ENCODE assay signal across 8 cellular contexts in genomic region chr20:10673831-10674683, GRCh38. TPM values are rescaled to one million over a fixed set of nuclear protein-coding genes. Genes with fewer than 3 reads are reported as not detected.
DNase-seq lines count a peak whose midpoint lies in the region; FAIRE-seq and TF ChIP-seq lines count a peak whose summit lies in the region.

JAG1 (minus strand) TSS chr20:10673999; CDS start chr20:10673530, 469 bp downstream.

- H3K27ac ChIP-seq in Peyer's patch (peak within 1 kb of the TSS; percentile 72 to 100 (median 96)), neuronal stem cell (replicated peaks; ENCODE audit: low read length) (peak within 1 kb of the TSS; percentile 88)

- H3K9ac ChIP-seq in neuronal stem cell (ENCODE audit: low read depth, low read length, poor library complexity), result peak within 1 kb of the TSS; percentile 99

- CTCF ChIA-PET in GM10248 (lab: Yijun Ruan, JAX), result interaction anchor here (0.7 to 9.0 kb wide), 16 partner anchors 9 to 696 kb away, joined by 3 to 73 read pairs (median 4); no protein-coding TSS in a partner anchor

- peak within 1 kb of the TSS; percentile 98 for H2AFZ ChIP-seq in neuronal stem cell (ENCODE audit: low read length)

- H2BK12ac ChIP-seq in neuronal stem cell (ENCODE audit: low read length), result peak within 1 kb of the TSS; percentile 64

- H3K36me3 ChIP-seq in Peyer's patch (no peaks in the 10 kb centered on the region), neuronal stem cell (replicated peaks in 1 of 2; ENCODE audit: control insufficient read depth in 2 of 2, insufficient read depth in 2 of 2, low read length in 2 of 2) (peaks cover 2 to 22% of the 10 kb centered on the region in 2 donors)

- peak within 1 kb of the TSS; percentile 99 for H3K14ac ChIP-seq in neuronal stem cell (ENCODE audit: low read length)

- peak within 1 kb of the TSS; percentile 88 for H2BK15ac ChIP-seq in neuronal stem cell (ENCODE audit: low read length)

- DNase-seq in GM10248 (ENCODE audit: extremely low spot score) (peak; percentile 93), H54 (ENCODE audit: insufficient read length, low spot score) (peak; percentile 94), Kasumi-1 (lab: John Stamatoyannopoulos, UW) (peak; percentile 67 to 81), Peyer's patch (peak; percentile 54 to 96 (median 95)), globus pallidus (ENCODE audit: low spot score) (peak; percentile 94), neuronal stem cell (ENCODE audit: low spot score) (peak; percentile 96), ureter (ENCODE audit: low spot score) (peak; percentile 97)

- TF ChIP-seq CTCF in GM10248 (IDR thresholded peaks at IDR 0.05; ENCODE audit: control extremely low read depth, extremely low read depth, low read depth, missing control alignments), result no peak
- TF ChIP-seq CTCF in Peyer's patch (IDR thresholded peaks at IDR 0.05), result no peak

- no peak within 1 kb of the TSS for H4K91ac ChIP-seq in neuronal stem cell (ENCODE audit: low read depth, low read length, poor library complexity)

- no peaks in the 10 kb centered on the region for H3K36me3 Mint-ChIP-seq in activated naive CD8-positive, alpha-beta T cell

- peak within 1 kb of the TSS; percentile 99 for H2BK5ac ChIP-seq in neuronal stem cell (ENCODE audit: low read length)

- peak within 1 kb of the TSS; percentile 52 to 93 (median 73) for H3K4me3 ChIP-seq in Peyer's patch
- peak within 1 kb of the TSS; percentile 83 to 99 for H3K4me3 ChIP-seq in neuronal stem cell (ENCODE audit: low read length in 2 of 2)

- TF ChIP-seq POLR2A in H54 (IDR thresholded peaks at IDR 0.05; ENCODE audit: low read depth, low read length) (peak; percentile 95), Peyer's patch (IDR thresholded peaks at IDR 0.05) (peak; percentile 85 to 95)

- no CpG with 5 or more reads among the region's 84 CpGs for WGBS in neuronal stem cell (ENCODE audit: extremely low coverage in 2 of 2, insufficient read length in 2 of 2, insufficient replicate concordance in 1 of 2), 2 donors

- H3K9me3 ChIP-seq in Peyer's patch, result no peaks in the 10 kb centered on the region
- H3K9me3 ChIP-seq in neuronal stem cell (replicated peaks in 1 of 2; ENCODE audit: control insufficient read depth in 2 of 2, insufficient read depth in 1 of 2, low read depth in 1 of 2, low read length in 2 of 2), result no peaks in the 10 kb centered on the region

- H3K4me1 ChIP-seq in Peyer's patch, result peaks cover 0 to 25% (median 3%) of the 10 kb centered on the region in 4 donors
- H3K4me1 ChIP-seq in neuronal stem cell (ENCODE audit: control insufficient read depth in 2 of 2, insufficient read depth in 1 of 2, low read depth in 1 of 2, low read length in 2 of 2), result peaks cover 16 to 26% of the 10 kb centered on the region in 2 donors

- no peak within 1 kb of the TSS for H3K27ac Mint-ChIP-seq in activated naive CD8-positive, alpha-beta T cell

- peaks cover 17% of the 10 kb centered on the region for H3K4me1 Mint-ChIP-seq in activated naive CD8-positive, alpha-beta T cell (ENCODE audit: low read depth)

- H3K4me3 Mint-ChIP-seq in activated naive CD8-positive, alpha-beta T cell, result peak within 1 kb of the TSS; percentile 83

- H3K9me3 Mint-ChIP-seq in activated naive CD8-positive, alpha-beta T cell (ENCODE audit: low read depth), result no peaks in the 10 kb centered on the region

- H3K27me3 Mint-ChIP-seq in activated naive CD8-positive, alpha-beta T cell, result peaks cover 35% of the 10 kb centered on the region

- POLR2A ChIA-PET in GM10248 (lab: Yijun Ruan, JAX), result no interaction called here

- peaks cover 16% of the 10 kb centered on the region for H3K79me1 ChIP-seq in neuronal stem cell (ENCODE audit: low read depth, low read length)

- peak within 1 kb of the TSS; percentile 100 for H3K18ac ChIP-seq in neuronal stem cell (ENCODE audit: low read length)

- H2AK5ac ChIP-seq in neuronal stem cell (ENCODE audit: low read depth, low read length), result peak within 1 kb of the TSS; percentile 91

- peak within 1 kb of the TSS; percentile 95 for H3K4me2 ChIP-seq in neuronal stem cell (ENCODE audit: insufficient read depth, low read length, poor library complexity, severe bottlenecking)

- no peak for FAIRE-seq in H54 (lab: Jason Lieb, UNC)

- peak within 1 kb of the TSS; percentile 56 for H4K8ac ChIP-seq in neuronal stem cell (ENCODE audit: low read depth, low read length)

- H3K27me3 ChIP-seq in Peyer's patch (no peaks in the 10 kb centered on the region), neuronal stem cell (ENCODE audit: control insufficient read depth in 3 of 3, insufficient read depth in 3 of 3, low read depth in 1 of 3, low read length in 3 of 3) (no peaks in the 10 kb centered on the region)

- peak within 1 kb of the TSS; percentile 95 for H2BK120ac ChIP-seq in neuronal stem cell (ENCODE audit: low read depth, low read length)

- H3K23ac ChIP-seq in neuronal stem cell (ENCODE audit: low read depth, low read length, poor library complexity), result peak within 1 kb of the TSS; percentile 87

- H3K4ac ChIP-seq in neuronal stem cell (ENCODE audit: low read length), result peak within 1 kb of the TSS; percentile 93

RNA-seq across cellular contexts. Expression of gene JAG1, which starts in this region (rescaled TPM):
- total RNA-seq in Peyer's patch (10 to 100 TPM; 35.2 to 73.5 (median 65.3) TPM), ureter (161 TPM)
- 64.8 TPM for polyA plus RNA-seq in neuronal stem cell (2013, experiment 1 of 2)
- 65.6 TPM for polyA plus RNA-seq in neuronal stem cell (2013, experiment 2 of 2)

Comparison
In these comparisons a context has a peak if more than half of its experiments do, and no peak if none do; other contexts are left out.
1. Peak in every context shown above with its lines: DNase-seq, H3K4me3 ChIP-seq and H3K27ac ChIP-seq.